28 cellular contexts compared by ENCODE assay signal in genomic region chr5:3092664-3093063, GRCh38.
"Had no signal": no experiment of that assay in that cellular context is flagged by ENCODE, and none has a peak within 500 bp of the region (broad histone marks: within the 10 kb centered on the region; RNA-seq: fewer than 3 reads in every experiment).

No MANE protein-coding gene starts in this region.

- H3K27ac ChIP-seq: adrenal gland, brain microvascular endothelial cell, foreskin keratinocyte, heart right ventricle, left lung, pancreas, psoas muscle, suprapubic skin, tibial artery, upper lobe of right lung, VCaP had no signal

- H3K27me3 ChIP-seq: adrenal gland, brain microvascular endothelial cell, foreskin keratinocyte, pancreas, tibial artery, upper lobe of right lung had no signal

- H3K36me3 ChIP-seq: adrenal gland, brain microvascular endothelial cell, heart right ventricle, left lung, pancreas, suprapubic skin, tibial artery, upper lobe of right lung had no signal

- H3K4me1 ChIP-seq: adrenal gland, foreskin keratinocyte, heart right ventricle, left lung, pancreas, psoas muscle, suprapubic skin, tibial artery, upper lobe of right lung had no signal

- ATAC-seq: esophagus mucosa; foreskin keratinocyte; left lung; naive thymus-derived CD4-positive, alpha-beta T cell; pancreas; psoas muscle; upper lobe of right lung had no signal

- H3K4me3 ChIP-seq: adrenal gland, heart right ventricle, left lung, pancreas, psoas muscle, suprapubic skin, tibial artery, upper lobe of right lung had no signal

- H3K9me3 ChIP-seq: adrenal gland, heart right ventricle, left lung, pancreas, psoas muscle, suprapubic skin, tibial artery, upper lobe of right lung had no signal

- DNase-seq: activated CD4-positive, alpha-beta T cell treated with anti-CD3 and anti-CD28 coated beads for 4 hours; activated CD4-positive, alpha-beta T cell treated with anti-CD3 and anti-CD28 coated beads, Interleukin-2, amount 50 U/mL, for 4 hours; activated effector memory CD4-positive, alpha-beta T cell treated with Interleukin-2 at 50 U/mL for 16 hours; activated naive CD4-positive, alpha-beta T cell treated with Interleukin-2 at 50 U/mL for 16 hours; activated naive CD8-positive, alpha-beta T cell treated with anti-CD3 and anti-CD28 coated beads for 36 hours; adrenal gland; brain microvascular endothelial cell; central memory CD4-positive, alpha-beta T cell; endodermal cell; foreskin keratinocyte; kidney glomerular epithelial cell; left lung; mammary epithelial cell; midbrain; naive thymus-derived CD4-positive, alpha-beta T cell; nucleus accumbens; pancreas; psoas muscle; stimulated activated CD4-positive, alpha-beta T cell treated with anti-CD3 and anti-CD28 coated beads, Interleukin-15, amount 100 ng/mL, for 24 hours; stimulated activated CD4-positive, alpha-beta T cell treated with anti-CD3 and anti-CD28 coated beads, Interleukin-2, amount 100 ng/mL, for 24 hours; stimulated activated naive CD4-positive, alpha-beta T cell; T-helper 9 cell; tibial artery; upper lobe of right lung had no signal
